Comparison of ENCODE assay signal across 28 cellular contexts in genomic region chr10:51198170-51198569, GRCh38.
"Had no signal": no experiment of that assay in that cellular context is flagged by ENCODE, and none has a peak within 500 bp of the region (broad histone marks: within the 10 kb centered on the region; RNA-seq: fewer than 3 reads in every experiment).

No MANE protein-coding gene starts in this region.

- H3K27me3 Mint-ChIP-seq: stimulated activated memory B cell treated with anti-CD40 and anti-IgM and Interleukin-4, amounts not matched to agents 10 μg/mL and 1 μg/mL and 100 μg/mL, for 72 hours; stimulated activated naive CD8-positive, alpha-beta T cell treated with anti-CD3 and anti-CD28 coated beads, Interleukin-15, amount 100 ng/mL, for 72 hours; type B pancreatic cell had no signal

- H3K36me3 Mint-ChIP-seq: naive B cell; naive thymus-derived CD8-positive, alpha-beta T cell; natural killer cell treated with Interleukin-12 subunit alpha and Interleukin-12 subunit beta and Interleukin-15 and Interleukin-18, amount 100 ng/mL, for 72 hours; neural progenitor cell; stimulated activated memory B cell treated with anti-CD40 and anti-IgM and Interleukin-4, amounts not matched to agents 10 μg/mL and 1 μg/mL and 100 μg/mL, for 72 hours; type B pancreatic cell had no signal

- H3K36me3 ChIP-seq: neural progenitor cell, ovary, prostate gland, right atrium auricular region, right lobe of liver, sigmoid colon, suprapubic skin, tibial artery, transverse colon, upper lobe of right lung, uterus had no signal

- DNase-seq: naive B cell; naive thymus-derived CD8-positive, alpha-beta T cell; occipital lobe; ovary; retina; right lobe of liver; sigmoid colon; small intestine; stimulated activated CD4-positive, alpha-beta T cell treated with anti-CD3 and anti-CD28 coated beads, Interleukin-15, amount 100 ng/mL, for 24 hours; stimulated activated CD4-positive, alpha-beta T cell treated with anti-CD3 and anti-CD28 coated beads, Interleukin-2, amount 100 ng/mL, for 24 hours; stimulated activated CD4-positive, alpha-beta T cell treated with anti-CD3 and anti-CD28 coated beads, Interleukin-2, amount 100 ng/mL, for 48 hours; stimulated activated CD4-positive, alpha-beta T cell treated with anti-CD3 and anti-CD28 coated beads, Interleukin-4, amount 100 ng/mL, for 24 hours; stimulated activated naive CD4-positive, alpha-beta T cell; stimulated activated naive CD8-positive, alpha-beta T cell treated with anti-CD3 and anti-CD28 coated beads, Interleukin-15, amount 100 ng/mL, for 72 hours; stimulated activated naive CD8-positive, alpha-beta T cell treated with anti-CD3 and anti-CD28 coated beads, Interleukin-15, Interleukin-2, amounts not matched to agents 100 U/mL and 50 U/mL, for 24 hours; substantia nigra; testis; tibial artery; transverse colon; upper lobe of right lung; uterus had no signal

- H3K4me3 Mint-ChIP-seq: naive B cell; naive thymus-derived CD8-positive, alpha-beta T cell; natural killer cell treated with Interleukin-12 subunit alpha and Interleukin-12 subunit beta and Interleukin-15 and Interleukin-18, amount 100 ng/mL, for 72 hours; neural progenitor cell; stimulated activated memory B cell treated with anti-CD40 and anti-IgM and Interleukin-4, amounts not matched to agents 10 μg/mL and 1 μg/mL and 100 μg/mL, for 72 hours; stimulated activated naive CD8-positive, alpha-beta T cell treated with anti-CD3 and anti-CD28 coated beads, Interleukin-15, amount 100 ng/mL, for 72 hours; type B pancreatic cell had no signal

- H3K27ac Mint-ChIP-seq: naive B cell; naive thymus-derived CD8-positive, alpha-beta T cell; natural killer cell treated with Interleukin-12 subunit alpha and Interleukin-12 subunit beta and Interleukin-15 and Interleukin-18, amount 100 ng/mL, for 72 hours; neural progenitor cell; stimulated activated memory B cell treated with anti-CD40 and anti-IgM and Interleukin-4, amounts not matched to agents 10 μg/mL and 1 μg/mL and 100 μg/mL, for 72 hours; stimulated activated naive CD8-positive, alpha-beta T cell treated with anti-CD3 and anti-CD28 coated beads, Interleukin-15, amount 100 ng/mL, for 72 hours; type B pancreatic cell had no signal

- H3K27ac ChIP-seq: neural progenitor cell, ovary, prostate gland, right atrium auricular region, right lobe of liver, sigmoid colon, suprapubic skin, testis, tibial artery, transverse colon, upper lobe of right lung, uterus had no signal

- H3K4me1 Mint-ChIP-seq: naive B cell; naive thymus-derived CD8-positive, alpha-beta T cell; neural progenitor cell; stimulated activated memory B cell treated with anti-CD40 and anti-IgM and Interleukin-4, amounts not matched to agents 10 μg/mL and 1 μg/mL and 100 μg/mL, for 72 hours; stimulated activated naive CD8-positive, alpha-beta T cell treated with anti-CD3 and anti-CD28 coated beads, Interleukin-15, amount 100 ng/mL, for 72 hours had no signal

- FAIRE-seq: small intestine had no signal

- ATAC-seq: naive thymus-derived CD8-positive, alpha-beta T cell; natural killer cell treated with Interleukin-12 subunit alpha and Interleukin-12 subunit beta and Interleukin-15 and Interleukin-18, amount 100 ng/mL, for 72 hours; right lobe of liver; stimulated activated memory B cell treated with anti-CD40 and anti-IgM and Interleukin-4, amounts not matched to agents 10 μg/mL and 1 μg/mL and 100 μg/mL, for 72 hours; stimulated activated naive CD8-positive, alpha-beta T cell treated with anti-CD3 and anti-CD28 coated beads, Interleukin-15, amount 100 ng/mL, for 72 hours; stimulated activated naive CD8-positive, alpha-beta T cell treated with anti-CD3 and anti-CD28 coated beads, Interleukin-15, Interleukin-2, amounts not matched to agents 100 U/mL and 50 U/mL, for 24 hours; upper lobe of right lung had no signal

- H3K9me3 Mint-ChIP-seq: naive B cell; neural progenitor cell; stimulated activated memory B cell treated with anti-CD40 and anti-IgM and Interleukin-4, amounts not matched to agents 10 μg/mL and 1 μg/mL and 100 μg/mL, for 72 hours; stimulated activated naive CD8-positive, alpha-beta T cell treated with anti-CD3 and anti-CD28 coated beads, Interleukin-15, amount 100 ng/mL, for 72 hours; type B pancreatic cell had no signal

- H3K4me1 ChIP-seq: prostate gland, right atrium auricular region, right lobe of liver, suprapubic skin, testis, upper lobe of right lung had no signal

- H3K27me3 ChIP-seq: neural progenitor cell, ovary, right atrium auricular region, right lobe of liver, sigmoid colon, suprapubic skin, testis, tibial artery, transverse colon, upper lobe of right lung, uterus had no signal

- H3K4me3 ChIP-seq: neural progenitor cell, ovary, prostate gland, right atrium auricular region, right lobe of liver, sigmoid colon, suprapubic skin, testis, tibial artery, transverse colon, upper lobe of right lung, uterus had no signal

- H3K9me3 ChIP-seq: ovary, prostate gland, right atrium auricular region, right lobe of liver, sigmoid colon, suprapubic skin, testis, tibial artery, transverse colon, upper lobe of right lung, uterus had no signal
